ENCODE assay signal across 19 cellular contexts in genomic region chr3:158771577-158771976, GRCh38. TPM values are rescaled to one million over a fixed set of nuclear protein-coding genes. Genes with fewer than 3 reads are reported as not detected.
DNase-seq lines count a peak whose midpoint lies in the region; ATAC-seq and TF ChIP-seq lines count a peak whose summit lies in the region.
"Had no signal": no experiment of that assay in that cellular context is flagged by ENCODE, and none has a peak within 500 bp of the region (broad histone marks: within the 10 kb centered on the region; RNA-seq: fewer than 3 reads in every experiment).

No MANE protein-coding gene starts in this region.

- TF ChIP-seq EP300 in sigmoid colon (IDR thresholded peaks at IDR 0.05) (no peak), stomach (IDR thresholded peaks at IDR 0.05) (no peak)

- TF ChIP-seq POLR2A in sigmoid colon (IDR thresholded peaks at IDR 0.05) (no peak), stomach (IDR thresholded peaks at IDR 0.05) (no peak)

- H3K36me3 ChIP-seq in sigmoid colon (no peaks in the 10 kb centered on the region), stomach (no peaks in the 10 kb centered on the region)
- H3K36me3 ChIP-seq: BLaER1 treated with 17β-estradiol and CSF1 and Interleukin-3, amounts not matched to agents 10 nM and 100 nM had no signal

- H3K27me3 ChIP-seq in sigmoid colon (no peaks in the 10 kb centered on the region), stomach (no peaks in the 10 kb centered on the region)
- H3K27me3 ChIP-seq: BLaER1 treated with 17β-estradiol and CSF1 and Interleukin-3, amounts not matched to agents 10 nM and 100 nM had no signal

- in situ Hi-C loops in KBM-7 (cut with MboI; ENCODE audit: low pct_unique_long_range_greater_than_20kb, low sequenced_read_pairs), result no loop called here

- ATAC-seq in left colon, result peak; percentile 54
- ATAC-seq: HepG2 had no signal

- H3K4me3 ChIP-seq in sigmoid colon (no peak overlapping the region), stomach (no peak overlapping the region)
- H3K4me3 ChIP-seq: BLaER1 treated with 17β-estradiol and CSF1 and Interleukin-3, amounts not matched to agents 10 nM and 100 nM had no signal

- no peak for TF ChIP-seq CTCF in C4-2B (conservative IDR thresholded peaks at IDR 0.05)
- TF ChIP-seq CTCF in sigmoid colon (IDR thresholded peaks at IDR 0.05), result no peak
- TF ChIP-seq CTCF in stomach (IDR thresholded peaks at IDR 0.05), result no peak

- intact Hi-C loops in left colon (cut with DNase I, micrococcal nuclease), result no loop called here
- intact Hi-C loops in sigmoid colon (cut with DNase I), result no loop called here
- intact Hi-C loops in stomach (cut with DNase I; ENCODE audit: low total_unique reads), result no loop called here

- H3K4me1 ChIP-seq in sigmoid colon, result peaks cover 0 to 97% (median 93%) of the 10 kb centered on the region in 4 donors
- H3K4me1 ChIP-seq in stomach, result peaks cover 10 to 46% (median 27%) of the 10 kb centered on the region in 4 donors

- H3K27ac ChIP-seq in C4-2B, result peak overlapping the region; percentile 34
- peak overlapping the region in 3 of 4 donors; percentile 77 to 80 (median 77) for H3K27ac ChIP-seq in sigmoid colon
- peak overlapping the region in 2 of 5 donors; percentile 68 to 70 for H3K27ac ChIP-seq in stomach
- H3K27ac ChIP-seq: BLaER1 treated with 17β-estradiol and CSF1 and Interleukin-3, amounts not matched to agents 10 nM and 100 nM had no signal

- 40 to 95% methylated on average over 1 of the region's 1 CpG for WGBS in sigmoid colon, 2 donors
- WGBS in stomach, 5 donors, result 71 to 100% (median 86%) methylated on average over 1 of the region's 1 CpG

- DNase-seq in RPMI7951 (ENCODE audit: low read depth), result peak; percentile 26
- no peak for DNase-seq in left colon
- no peak for DNase-seq in sigmoid colon
- DNase-seq in KBM-7, result no peak
- DNase-seq in DMS 273 treated with DMSO at 0.1 percent for 48 hours (lab: John Stamatoyannopoulos, UW), result no peak
- no peak for DNase-seq in NCI-H187 (lab: John Stamatoyannopoulos, UW)
- no peak for DNase-seq in stomach
- DNase-seq: EL; MM.1S; NCI-H1092 treated with DMSO at 0.1 percent for 48 hours; NCI-H187 treated with DMSO at 0.1 percent for 48 hours; NCI-H446; NK-92 treated with Interleukin-12 subunit alpha and Interleukin-12 subunit beta, amount 100 ng/mL, for 24 hours had no signal

- no peaks in the 10 kb centered on the region for H3K9me3 ChIP-seq in sigmoid colon
- H3K9me3 ChIP-seq in stomach, result no peaks in the 10 kb centered on the region
- H3K9me3 ChIP-seq: BLaER1 treated with 17β-estradiol and CSF1 and Interleukin-3, amounts not matched to agents 10 nM and 100 nM had no signal

RNA-seq across cellular contexts. Expression of gene MFSD1, which starts 30.3 kb away (rescaled TPM):
- 105 and 119 TPM in 2 replicates for total RNA-seq in RPMI7951 (2014; rRNA removed; shearing (Covaris generic))
- 10 to 100 TPM; 60.8 to 62.0 TPM for total RNA-seq in left colon
- total RNA-seq in sigmoid colon, result 10 to 100 TPM; 53.9 to 58.5 (median 56.4) TPM
- polyA plus RNA-seq in sigmoid colon, result 10 to 100 TPM; 25.2 to 54.1 (median 39.5) TPM
- total RNA-seq in stomach, result 100 to 1,000 TPM in 2 of 5 donors, 10 to 100 TPM in 3; 23.9 to 187 (median 44.8) TPM
- 10 to 100 TPM; 22.3 to 28.3 (median 22.7) TPM for polyA plus RNA-seq in stomach

RNA-seq across cellular contexts. Expression of gene RARRES1, which starts 39.3 kb away (rescaled TPM):
- total RNA-seq in RPMI7951 (2014; rRNA removed; shearing (Covaris generic)), result 3.7 and 4.0 TPM in 2 replicates
- total RNA-seq in left colon, result 10 to 100 TPM; 63.5 to 81.0 TPM
- 100 to 1,000 TPM in 1 of 4 donors, 10 to 100 TPM in 2, 1 to 10 TPM in 1; 6.4 to 208 (median 26.8) TPM for total RNA-seq in sigmoid colon
- 10 to 100 TPM; 10.2 to 39.3 (median 14.6) TPM for polyA plus RNA-seq in sigmoid colon
- 100 to 1,000 TPM in 1 of 5 donors, 10 to 100 TPM in 2, 1 to 10 TPM in 1, under 1 TPM in 1; 0.43 to 237 (median 12.1) TPM for total RNA-seq in stomach
- 1 to 10 TPM in 2 of 3 donors, under 1 TPM in 1; 0.76 to 7.5 (median 3.8) TPM for polyA plus RNA-seq in stomach
- total RNA-seq: A172, H4, HepG2, OCI-LY7 had no signal
- polyA plus RNA-seq: HepG2 had no signal
